10 cellular contexts compared by ENCODE assay signal in genomic region chr4:165332502-165332901, GRCh38. TPM values are rescaled to one million over a fixed set of nuclear protein-coding genes. Genes with fewer than 3 reads are reported as not detected.
DNase-seq lines count a peak whose midpoint lies in the region; ATAC-seq, FAIRE-seq and TF ChIP-seq lines count a peak whose summit lies in the region.
"Had no signal": no experiment of that assay in that cellular context is flagged by ENCODE, and none has a peak within 500 bp of the region (broad histone marks: within the 10 kb centered on the region; RNA-seq: fewer than 3 reads in every experiment).

No MANE protein-coding gene starts in this region.

- CTCF ChIA-PET in Caco-2 (lab: Charles Lee): no interaction called here

- H3K27ac ChIP-seq in OCI-LY1 (ENCODE audit: low read depth, low read length, poor library complexity, severe bottlenecking): no peak overlapping the region

- peak overlapping the region; percentile 93 for H3K27ac Mint-ChIP-seq in osteocyte (ENCODE audit: unreplicated experiment)
- H3K27ac Mint-ChIP-seq in Caco-2 (ENCODE audit: unreplicated experiment): no peak overlapping the region

- H4K20me1 ChIP-seq in OCI-LY1 (ENCODE audit: insufficient read depth, low read length): peaks cover 10% of the 10 kb centered on the region

- H3K4me2 ChIP-seq in OCI-LY1 (ENCODE audit: low read length): peak overlapping the region; percentile 96

- intact Hi-C loops in Caco-2 (cut with micrococcal nuclease; ENCODE audit: unreplicated experiment): no loop called here

- no peaks in the 10 kb centered on the region for H3K27me3 ChIP-seq in OCI-LY1 (ENCODE audit: insufficient read depth, low read length)
- no peaks in the 10 kb centered on the region for H3K27me3 ChIP-seq in Caco-2 (replicated peaks; ENCODE audit: control insufficient read depth, insufficient read depth, low read length)

- no peaks in the 10 kb centered on the region for H3K9me2 ChIP-seq in OCI-LY1 (ENCODE audit: low read depth, low read length)

- POLR2A ChIA-PET in Caco-2 (lab: Charles Lee): no interaction called here

- H3K9ac ChIP-seq in OCI-LY1 (ENCODE audit: low read length): no peak overlapping the region

- H3K4me3 ChIP-seq in OCI-LY1 (ENCODE audit: low read depth, low read length, poor library complexity, severe bottlenecking): peak overlapping the region; percentile 96
- peak overlapping the region; percentile 9 for H3K4me3 ChIP-seq in epithelial cell of proximal tubule (ENCODE audit: low read depth, low read length)
- H3K4me3 ChIP-seq in Caco-2 (ENCODE audit: low read depth, low read length): no peak overlapping the region

- H3K4me1 ChIP-seq in OCI-LY1 (ENCODE audit: insufficient read depth, low read length, severe bottlenecking): peaks cover 61% of the 10 kb centered on the region
- H3K4me1 ChIP-seq in Caco-2: peaks cover 20% of the 10 kb centered on the region

- H3K9me3 ChIP-seq in OCI-LY1 (ENCODE audit: low read length): no peaks in the 10 kb centered on the region
- no peaks in the 10 kb centered on the region for H3K9me3 ChIP-seq in Caco-2

- no peak overlapping the region for H2AFZ ChIP-seq in OCI-LY1 (ENCODE audit: low read length)

- FAIRE-seq in GM12892 (lab: Jason Lieb, UNC): peak; percentile 14
- FAIRE-seq: colon had no signal

- TF ChIP-seq CTCF in OCI-LY1 (IDR thresholded peaks at IDR 0.05; ENCODE audit: low read length) (no peak), epithelial cell of proximal tubule (conservative IDR thresholded peaks at IDR 0.05; ENCODE audit: low read depth, low read length) (no peak), osteocyte (IDR thresholded peaks at IDR 0.05) (no peak), Caco-2 (IDR thresholded peaks at IDR 0.05; ENCODE audit: insufficient read depth in 1 of 2, low read depth in 1 of 2, low read length in 1 of 2, severe bottlenecking in 1 of 2, unreplicated experiment in 1 of 2) (no peak)

- H3K36me3 ChIP-seq in OCI-LY1 (ENCODE audit: insufficient read depth, low read length) (peaks cover 94% of the 10 kb centered on the region), Caco-2 (ENCODE audit: control insufficient read depth, insufficient read depth, low read length) (no peaks in the 10 kb centered on the region; the same call in none of the 2 replicates)

- peaks cover 40% of the 10 kb centered on the region for H3K4me1 Mint-ChIP-seq in osteocyte (ENCODE audit: unreplicated experiment)
- peaks cover 24% of the 10 kb centered on the region for H3K4me1 Mint-ChIP-seq in Caco-2 (ENCODE audit: low read depth, unreplicated experiment)

- H3K27me3 Mint-ChIP-seq in osteocyte (ENCODE audit: unreplicated experiment) (no peaks in the 10 kb centered on the region), Caco-2 (ENCODE audit: insufficient read depth, unreplicated experiment) (no peaks in the 10 kb centered on the region)

- H3K79me2 ChIP-seq in OCI-LY1 (ENCODE audit: insufficient read depth, low read length): peaks cover 90% of the 10 kb centered on the region

- H3K4me3 Mint-ChIP-seq in osteocyte (ENCODE audit: unreplicated experiment) (peak overlapping the region; percentile 76), Caco-2 (ENCODE audit: unreplicated experiment) (no peak overlapping the region)

- no peak for TF ChIP-seq POLR2A in GM12892 (IDR thresholded peaks at IDR 0.05; ENCODE audit: low read depth, low read length)

- no TSS peak for BruUV-seq in Caco-2 (replicated peaks; lab: Mats Ljungman, UMichigan)

- DNase-seq in GM12892 (ENCODE audit: insufficient read length): no peak
- DNase-seq in epithelial cell of proximal tubule (ENCODE audit: low read depth): no peak
- no peak for DNase-seq in osteocyte (ENCODE audit: extremely low spot score, unreplicated experiment)
- no peak for DNase-seq in NCI-H2171 treated with DMSO at 0.1 percent for 48 hours (lab: John Stamatoyannopoulos, UW)
- DNase-seq in Caco-2: no peak
- DNase-seq: activated CD8-positive, alpha-beta memory T cell treated with anti-CD3 and anti-CD28 coated beads, Interleukin-2, amount 50 U/mL, for 48 hours; stimulated activated naive CD4-positive, alpha-beta T cell treated with Interleukin-2 at 50 U/mL for 16 hours had no signal

- no peaks in the 10 kb centered on the region for H3F3A ChIP-seq in OCI-LY1 (ENCODE audit: insufficient read depth, low read length)

- no peak for ATAC-seq in GM19328 (IDR thresholded peaks at IDR 0.05; ENCODE audit: unreplicated experiment)

- H3K36me3 Mint-ChIP-seq in osteocyte (ENCODE audit: unreplicated experiment) (peaks cover 4% of the 10 kb centered on the region), Caco-2 (ENCODE audit: insufficient read depth, unreplicated experiment) (peaks cover 57% of the 10 kb centered on the region)

- H3K9me3 Mint-ChIP-seq in osteocyte (ENCODE audit: unreplicated experiment) (no peaks in the 10 kb centered on the region), Caco-2 (ENCODE audit: unreplicated experiment) (no peaks in the 10 kb centered on the region)

RNA-seq across cellular contexts. Expression of gene MSMO1, which starts 5.0 kb away (rescaled TPM):
- 55.8 TPM for polyA plus RNA-seq in GM12892 (2012; ENCODE audit: missing spikeins)
- total RNA-seq in epithelial cell of proximal tubule (96.7 and 237 TPM in 2 replicates), osteocyte (34.9 and 36.9 TPM in 2 replicates), Caco-2 (2022) (80.5 and 91.1 TPM in 2 replicates)

RNA-seq across cellular contexts. Expression of gene CPE, which starts 46.3 kb away (rescaled TPM):
- not detected for polyA plus RNA-seq in GM12892 (2012; ENCODE audit: missing spikeins)
- total RNA-seq in epithelial cell of proximal tubule: 10.6 and 10.7 TPM in 2 replicates
- total RNA-seq in osteocyte: 190 and 195 TPM in 2 replicates
- total RNA-seq in Caco-2 (2022): 4.6 and 5.9 TPM in 2 replicates

Comparison
In these comparisons a context has a peak if more than half of its experiments do, and no peak if none do; other contexts are left out.
1. RNA of gene CPE, which starts 46.3 kb away (total RNA-seq): 190 to 195 TPM in osteocyte; 10.6 to 10.7 TPM in epithelial cell of proximal tubule and 4.6 to 5.9 TPM in Caco-2; every median in the first group is over 10 times any median in the second.